Comparison of ENCODE assay signal across 10 cellular contexts in genomic region chr2:136005462-136006205, GRCh38. TPM values are rescaled to one million over a fixed set of nuclear protein-coding genes. Genes with fewer than 3 reads are reported as not detected.
DNase-seq lines count a peak whose midpoint lies in the region; ATAC-seq and TF ChIP-seq lines count a peak whose summit lies in the region.
"Had no signal": no experiment of that assay in that cellular context is flagged by ENCODE, and none has a peak within 500 bp of the region (broad histone marks: within the 10 kb centered on the region; RNA-seq: fewer than 3 reads in every experiment).

No MANE protein-coding gene starts in this region.

- no peak overlapping the region for H2AFZ ChIP-seq in neural progenitor cell (replicated peaks)

- no peak overlapping the region for H3K9ac ChIP-seq in neural progenitor cell

- intact Hi-C loops in body of pancreas (cut with DNase I): no loop called here

- POLR2A ChIA-PET in naive thymus-derived CD8-positive, alpha-beta T cell (lab: Charles Lee): interaction anchor here (1.0 kb wide), 1 partner anchor 9 kb away, joined by 3 read pairs; no protein-coding TSS in a partner anchor

- H4K20me1 ChIP-seq in neural progenitor cell (ENCODE audit: low read depth): no peaks in the 10 kb centered on the region

- TF ChIP-seq CTCF in neural progenitor cell (IDR thresholded peaks at IDR 0.05) (no peak), body of pancreas (IDR thresholded peaks at IDR 0.05) (no peak)

- H3K9me3 ChIP-seq in neural progenitor cell (ENCODE audit: low read depth) (no peaks in the 10 kb centered on the region), body of pancreas (no peaks in the 10 kb centered on the region)

- H3K9me3 Mint-ChIP-seq in neural progenitor cell: peaks cover 5% of the 10 kb centered on the region
- no peaks in the 10 kb centered on the region for H3K9me3 Mint-ChIP-seq in naive thymus-derived CD8-positive, alpha-beta T cell

- no peak for TF ChIP-seq POLR2A in body of pancreas (IDR thresholded peaks at IDR 0.05)

- peaks cover 6% of the 10 kb centered on the region for H3F3A ChIP-seq in neural progenitor cell (ENCODE audit: low read depth)

- H3K4me3 ChIP-seq in neural progenitor cell (no peak overlapping the region), body of pancreas (no peak overlapping the region)

- H3K4me1 ChIP-seq in neural progenitor cell (peaks cover 15% of the 10 kb centered on the region), body of pancreas (no peaks in the 10 kb centered on the region)

- WGBS in body of pancreas, 2 donors: 39 to 53% methylated on average over 3 of the region's 3 CpGs

- peaks cover 29% of the 10 kb centered on the region for H3K4me1 Mint-ChIP-seq in neural progenitor cell
- peaks cover 24 to 77% (median 32%) of the 10 kb centered on the region in 4 donors for H3K4me1 Mint-ChIP-seq in naive thymus-derived CD8-positive, alpha-beta T cell

- H3K27ac Mint-ChIP-seq in neural progenitor cell: no peak overlapping the region
- H3K27ac Mint-ChIP-seq in naive thymus-derived CD8-positive, alpha-beta T cell: peak overlapping the region in 1 of 10 donors; percentile 70

- H3K36me3 Mint-ChIP-seq in neural progenitor cell: peaks cover 7% of the 10 kb centered on the region
- H3K36me3 Mint-ChIP-seq in naive thymus-derived CD8-positive, alpha-beta T cell: peaks cover 0 to 3% (median 0%) of the 10 kb centered on the region in 3 donors

- H3K27ac ChIP-seq in neural progenitor cell: no peak overlapping the region
- H3K27ac ChIP-seq in body of pancreas: no peak overlapping the region

- H3K4me3 Mint-ChIP-seq in neural progenitor cell: no peak overlapping the region
- H3K4me3 Mint-ChIP-seq in naive thymus-derived CD8-positive, alpha-beta T cell: no peak overlapping the region

- H3K27me3 Mint-ChIP-seq in neural progenitor cell (ENCODE audit: insufficient read depth, low read depth): peaks cover 3% of the 10 kb centered on the region
- no peaks in the 10 kb centered on the region for H3K27me3 Mint-ChIP-seq in naive thymus-derived CD8-positive, alpha-beta T cell

- peak; percentile 62 for ATAC-seq in GM18508 (IDR thresholded peaks at IDR 0.05; ENCODE audit: insufficient read depth, unreplicated experiment)
- peak; percentile 75 for ATAC-seq in GM19463 (IDR thresholded peaks at IDR 0.05; ENCODE audit: unreplicated experiment)
- peak; percentile 59 for ATAC-seq in HG03442 (IDR thresholded peaks at IDR 0.05; ENCODE audit: unreplicated experiment)
- ATAC-seq in esophagus mucosa: peak; percentile 15
- no peak for ATAC-seq in naive thymus-derived CD8-positive, alpha-beta T cell
- no peak for ATAC-seq in body of pancreas

- H3K36me3 ChIP-seq in neural progenitor cell: no peaks in the 10 kb centered on the region
- no peaks in the 10 kb centered on the region for H3K36me3 ChIP-seq in body of pancreas (replicated peaks in 1 of 2; ENCODE audit: insufficient read depth in 1 of 2, low read depth in 2 of 2)

- H3K4me2 ChIP-seq in neural progenitor cell: no peak overlapping the region

- H3K79me2 ChIP-seq in neural progenitor cell (ENCODE audit: low read depth): no peaks in the 10 kb centered on the region

- H3K27me3 ChIP-seq in neural progenitor cell (no peaks in the 10 kb centered on the region), body of pancreas (no peaks in the 10 kb centered on the region)

- no peak for DNase-seq in neural progenitor cell (ENCODE audit: low spot score)
- DNase-seq in stimulated activated naive CD4-positive, alpha-beta T cell (lab: John Stamatoyannopoulos, UW): no peak
- DNase-seq in naive thymus-derived CD8-positive, alpha-beta T cell: no peak
- DNase-seq in body of pancreas: no peak
- DNase-seq: cortex of kidney, NCI-H1105 treated with DMSO at 0.1 percent for 48 hours had no signal

RNA-seq across cellular contexts. Expression of gene DARS1, which starts 20.2 kb away (rescaled TPM):
- 58.3 TPM for total RNA-seq in esophagus mucosa
- total RNA-seq in neural progenitor cell (ENCODE audit: low replicate concordance): 175 and 227 TPM in 2 replicates
- total RNA-seq in naive thymus-derived CD8-positive, alpha-beta T cell: 10 to 100 TPM; 58.5 to 59.4 TPM
- polyA plus RNA-seq in naive thymus-derived CD8-positive, alpha-beta T cell: 100 to 1,000 TPM; 129 to 135 (median 133) TPM
- total RNA-seq in body of pancreas: 10 to 100 TPM; 22.1 to 29.3 TPM

Comparison
In these comparisons a context has a peak if more than half of its experiments do, and no peak if none do; other contexts are left out.
1. ATAC-seq: peak in GM18508 (single experiment), GM19463 (single experiment), HG03442 (single experiment) and esophagus mucosa (single experiment); none in naive thymus-derived CD8-positive, alpha-beta T cell (0 of 2) and body of pancreas (single experiment).